Comparison of ENCODE assay signal across 1 cellular context in the genomic region with DNA sequence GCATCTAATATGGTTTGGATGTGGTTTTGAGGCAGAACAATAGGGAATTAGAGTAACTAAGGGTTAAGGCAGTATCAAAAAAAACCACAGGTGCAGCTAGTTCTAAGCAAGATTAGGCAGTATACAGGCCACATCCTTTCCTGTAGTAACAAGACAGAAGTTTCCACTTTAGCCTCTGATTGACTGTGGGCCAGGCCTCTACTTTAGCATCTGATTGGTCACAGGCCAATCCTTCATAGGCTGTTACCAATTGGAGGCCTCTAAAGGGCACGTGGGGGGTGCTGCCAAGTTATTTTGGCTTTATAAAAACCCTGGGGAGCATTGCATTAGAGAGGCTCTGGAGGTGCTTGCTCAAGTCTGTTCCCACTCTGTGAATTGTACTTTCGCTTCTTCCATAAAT.
TF ChIP-seq lines count a peak whose summit lies in the region.

No MANE protein-coding gene starts in this region.

TF ChIP-seq in WTC11, 78 proteins besides CTCF, POLR2A, EP300 and RAD21 (continued from another document):
- no peak for TF ChIP-seq AR (CRISPR knock-in tag; IDR thresholded peaks at IDR 0.05)
